In the genomic region with DNA sequence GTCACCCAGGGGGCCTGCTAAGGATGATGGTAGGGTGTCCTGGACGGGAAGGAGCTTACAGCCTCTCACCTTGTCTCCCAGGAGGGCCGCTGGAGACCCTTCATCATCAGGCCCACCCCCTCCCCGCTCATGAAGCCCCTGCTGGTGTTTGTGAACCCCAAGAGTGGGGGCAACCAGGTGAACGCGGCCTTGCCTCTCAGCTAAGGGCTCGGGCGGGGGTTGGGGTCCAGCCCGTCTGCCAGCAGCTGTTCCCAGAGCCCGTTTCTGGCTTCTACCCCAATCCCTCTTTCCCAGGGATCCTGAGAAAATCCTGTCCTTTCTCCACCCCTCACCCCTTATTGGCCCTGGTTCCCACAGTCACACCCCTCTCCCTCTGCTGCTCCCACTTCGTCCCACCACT, we compare ENCODE assay signal across 38 cellular contexts. TPM values are rescaled to one million over a fixed set of nuclear protein-coding genes. Genes with fewer than 3 reads are reported as not detected.
"Had no signal": no experiment of that assay in that cellular context is flagged by ENCODE, and none has a peak within 500 bp of the region (broad histone marks: within the 10 kb centered on the region; RNA-seq: fewer than 3 reads in every experiment).

No MANE protein-coding gene starts in this region.

- H2AFZ ChIP-seq: hepatocyte had no signal

- H3K27me3 Mint-ChIP-seq: activated B cell treated with CpG ODN at 0.5 μM for 24 hours; activated CD4-positive, alpha-beta memory T cell treated with anti-CD3 and anti-CD28 coated beads, Interleukin-2, amount 10 ng/mL, durations not matched to agents 7 days and 5 days; activated CD4-positive, alpha-beta T cell treated with anti-CD3 and anti-CD28 coated beads for 36 hours; activated CD4-positive, alpha-beta T cell treated with anti-CD3 and anti-CD28 coated beads, Interleukin-2, amount 10 ng/mL, durations not matched to agents 24 days and 14 days; activated naive CD4-positive, alpha-beta T cell treated with anti-CD3 and anti-CD28 coated beads, Interleukin-2, amount 50 U/mL, for 24 hours; activated naive CD8-positive, alpha-beta T cell treated with anti-CD3 and anti-CD28 coated beads for 36 hours; activated naive CD8-positive, alpha-beta T cell treated with anti-CD3 and anti-CD28 coated beads, Interleukin-2, amount 50 U/mL, for 24 hours; T-helper 17 cell had no signal

- H3K9me3 Mint-ChIP-seq: activated B cell treated with CpG ODN at 0.5 μM for 24 hours; activated CD4-positive, alpha-beta memory T cell treated with anti-CD3 and anti-CD28 coated beads, Interleukin-2, amount 10 ng/mL, durations not matched to agents 7 days and 5 days; activated CD4-positive, alpha-beta T cell treated with anti-CD3 and anti-CD28 coated beads, Interleukin-2, amount 10 ng/mL, durations not matched to agents 24 days and 14 days; activated naive CD4-positive, alpha-beta T cell treated with anti-CD3 and anti-CD28 coated beads for 36 hours; activated naive CD4-positive, alpha-beta T cell treated with anti-CD3 and anti-CD28 coated beads, Interleukin-2, amount 50 U/mL, for 24 hours; activated naive CD8-positive, alpha-beta T cell treated with anti-CD3 and anti-CD28 coated beads for 36 hours; activated naive CD8-positive, alpha-beta T cell treated with anti-CD3 and anti-CD28 coated beads, Interleukin-2, amount 50 U/mL, for 24 hours; activated T-cell treated with anti-CD3 and anti-CD28 coated beads, Interleukin-2, amount 50 U/mL, for 4 hours; activated T-helper 1 cell treated with anti-CD3 and anti-CD28 coated beads, Interleukin-12 subunit alpha, Interleukin-12 subunit beta, Interleukin-2, Interleukin-4 antibody, amounts not matched to agents 30 ng/mL and 10 ng/mL and 1 ng/mL, durations not matched to agents 14 hours and 24 hours and 36 hours; activated T-helper 2 cell treated with anti-CD3 and anti-CD28 coated beads, Interferon-gamma antibody, Interleukin-2, Interleukin-4, amounts not matched to agents 10 μg/mL and 5 μg/mL and 100 μg/mL, durations not matched to agents 14 hours and 24 hours and 36 hours; T-helper 2 cell treated with Interferon-gamma antibody and Interleukin-4, amounts not matched to agents 5 μg/mL and 100 μg/mL, for 36 hours had no signal

- H3K27ac Mint-ChIP-seq: activated B cell treated with CpG ODN at 0.5 μM for 24 hours; activated CD4-positive, alpha-beta memory T cell treated with anti-CD3 and anti-CD28 coated beads, Interleukin-2, amount 10 ng/mL, durations not matched to agents 7 days and 5 days; activated CD4-positive, alpha-beta T cell treated with anti-CD3 and anti-CD28 coated beads for 36 hours; activated CD4-positive, alpha-beta T cell treated with anti-CD3 and anti-CD28 coated beads, Interleukin-2, amount 10 ng/mL, durations not matched to agents 24 days and 14 days; activated naive CD4-positive, alpha-beta T cell treated with anti-CD3 and anti-CD28 coated beads for 36 hours; activated naive CD4-positive, alpha-beta T cell treated with anti-CD3 and anti-CD28 coated beads, Interleukin-2, amount 50 U/mL, for 24 hours; activated naive CD8-positive, alpha-beta T cell treated with anti-CD3 and anti-CD28 coated beads, Interleukin-2, amount 50 U/mL, for 24 hours; activated T-helper 1 cell treated with anti-CD3 and anti-CD28 coated beads, Interleukin-12 subunit alpha, Interleukin-12 subunit beta, Interleukin-2, Interleukin-4 antibody, amounts not matched to agents 30 ng/mL and 10 ng/mL and 1 ng/mL, durations not matched to agents 14 hours and 24 hours and 36 hours; activated T-helper 2 cell treated with anti-CD3 and anti-CD28 coated beads, Interferon-gamma antibody, Interleukin-2, Interleukin-4, amounts not matched to agents 10 μg/mL and 5 μg/mL and 100 μg/mL, durations not matched to agents 14 hours and 24 hours and 36 hours; T-helper 17 cell; T-helper 2 cell treated with Interferon-gamma antibody and Interleukin-4, amounts not matched to agents 5 μg/mL and 100 μg/mL, for 36 hours had no signal

- H3K27me3 ChIP-seq: adrenal gland, body of pancreas, esophagus squamous epithelium, gastroesophageal sphincter, heart right ventricle, hepatocyte had no signal

- DNase-seq: activated B cell treated with CpG ODN at 0.5 μM for 24 hours; activated CD4-positive, alpha-beta memory T cell treated with anti-CD3 and anti-CD28 coated beads, Interleukin-2, amount 10 ng/mL, durations not matched to agents 7 days and 5 days; activated CD4-positive, alpha-beta T cell treated with anti-CD3 and anti-CD28 coated beads for 36 hours; activated CD4-positive, alpha-beta T cell treated with anti-CD3 and anti-CD28 coated beads, Interleukin-2, amount 10 ng/mL, durations not matched to agents 24 days and 14 days; activated CD4-positive, alpha-beta T cell treated with anti-CD3 and anti-CD28 coated beads, Interleukin-2, amount 50 U/mL, for 4 hours; activated CD8-positive, alpha-beta memory T cell treated with anti-CD3 and anti-CD28 coated beads, Interleukin-2, amount 50 U/mL, for 48 hours; activated effector memory CD4-positive, alpha-beta T cell treated with anti-CD3 and anti-CD28 coated beads, Interleukin-2, amount 50 U/mL, for 16 hours; activated naive CD4-positive, alpha-beta T cell treated with anti-CD3 and anti-CD28 coated beads for 36 hours; activated naive CD8-positive, alpha-beta T cell treated with anti-CD3 and anti-CD28 coated beads for 36 hours; activated naive CD8-positive, alpha-beta T cell treated with anti-CD3 and anti-CD28 coated beads, Interleukin-2, amount 50 U/mL, for 24 hours; activated T-cell treated with anti-CD3 and anti-CD28 coated beads for 4 hours; activated T-cell treated with anti-CD3 and anti-CD28 coated beads, Interleukin-2, amount 50 U/mL, for 4 hours; adrenal gland; anterior cingulate cortex; body of pancreas; caudate nucleus; cortex of kidney; effector CD8-positive, alpha-beta T cell; esophagus squamous epithelium; foreskin melanocyte; T-helper 1 cell; T-helper 17 cell; T1000; WERI-Rb-1 had no signal

- H3K4me2 ChIP-seq: hepatocyte had no signal

- FAIRE-seq: colon, endometrium, endothelial cell of umbilical vein had no signal

- H3K4me3 ChIP-seq: adrenal gland, body of pancreas, esophagus squamous epithelium, gastroesophageal sphincter, heart right ventricle, hepatocyte had no signal

- H3K79me2 ChIP-seq: hepatocyte had no signal

- H3K9me3 ChIP-seq: adrenal gland, body of pancreas, esophagus squamous epithelium, gastroesophageal sphincter, heart right ventricle had no signal

- ATAC-seq: activated CD4-positive, alpha-beta T cell treated with anti-CD3 and anti-CD28 coated beads for 36 hours; activated CD4-positive, CD25-positive, alpha-beta regulatory T cell treated with anti-CD3 and anti-CD28 coated beads, Interleukin-2, amount 50 U/mL, for 24 hours; activated naive CD8-positive, alpha-beta T cell treated with anti-CD3 and anti-CD28 coated beads, Interleukin-2, amount 50 U/mL, for 24 hours; activated T-cell treated with anti-CD3 and anti-CD28 coated beads, Interleukin-2, amount 50 U/mL, for 4 hours; body of pancreas; gastroesophageal sphincter; heart right ventricle; T-helper 17 cell had no signal

- H3K4me3 Mint-ChIP-seq: activated B cell treated with CpG ODN at 0.5 μM for 24 hours; activated CD4-positive, alpha-beta memory T cell treated with anti-CD3 and anti-CD28 coated beads, Interleukin-2, amount 10 ng/mL, durations not matched to agents 7 days and 5 days; activated CD4-positive, alpha-beta T cell treated with anti-CD3 and anti-CD28 coated beads for 36 hours; activated CD4-positive, alpha-beta T cell treated with anti-CD3 and anti-CD28 coated beads, Interleukin-2, amount 10 ng/mL, durations not matched to agents 24 days and 14 days; activated naive CD4-positive, alpha-beta T cell treated with anti-CD3 and anti-CD28 coated beads for 36 hours; activated naive CD4-positive, alpha-beta T cell treated with anti-CD3 and anti-CD28 coated beads, Interleukin-2, amount 50 U/mL, for 24 hours; activated naive CD8-positive, alpha-beta T cell treated with anti-CD3 and anti-CD28 coated beads for 36 hours; activated naive CD8-positive, alpha-beta T cell treated with anti-CD3 and anti-CD28 coated beads, Interleukin-2, amount 50 U/mL, for 24 hours; activated T-cell treated with anti-CD3 and anti-CD28 coated beads, Interleukin-2, amount 50 U/mL, for 4 hours; activated T-helper 1 cell treated with anti-CD3 and anti-CD28 coated beads, Interleukin-12 subunit alpha, Interleukin-12 subunit beta, Interleukin-2, Interleukin-4 antibody, amounts not matched to agents 30 ng/mL and 10 ng/mL and 1 ng/mL, durations not matched to agents 14 hours and 24 hours and 36 hours; T-helper 17 cell; T-helper 2 cell treated with Interferon-gamma antibody and Interleukin-4, amounts not matched to agents 5 μg/mL and 100 μg/mL, for 36 hours had no signal

- H3K27ac ChIP-seq: adrenal gland, body of pancreas, epithelial cell of prostate, esophagus squamous epithelium, gastroesophageal sphincter, heart right ventricle, hepatocyte had no signal

- H3K4me1 ChIP-seq: body of pancreas had no signal

RNA-seq across cellular contexts. Expression of a gene that starts 19.6 kb away (rescaled TPM):
- total RNA-seq: activated naive CD4-positive, alpha-beta T cell treated with anti-CD3 and anti-CD28 coated beads for 36 hours; body of pancreas; esophagus squamous epithelium; fibroblast of lung; fibroblast of villous mesenchyme had no signal
